9 cellular contexts compared by ENCODE assay signal in the genomic region with DNA sequence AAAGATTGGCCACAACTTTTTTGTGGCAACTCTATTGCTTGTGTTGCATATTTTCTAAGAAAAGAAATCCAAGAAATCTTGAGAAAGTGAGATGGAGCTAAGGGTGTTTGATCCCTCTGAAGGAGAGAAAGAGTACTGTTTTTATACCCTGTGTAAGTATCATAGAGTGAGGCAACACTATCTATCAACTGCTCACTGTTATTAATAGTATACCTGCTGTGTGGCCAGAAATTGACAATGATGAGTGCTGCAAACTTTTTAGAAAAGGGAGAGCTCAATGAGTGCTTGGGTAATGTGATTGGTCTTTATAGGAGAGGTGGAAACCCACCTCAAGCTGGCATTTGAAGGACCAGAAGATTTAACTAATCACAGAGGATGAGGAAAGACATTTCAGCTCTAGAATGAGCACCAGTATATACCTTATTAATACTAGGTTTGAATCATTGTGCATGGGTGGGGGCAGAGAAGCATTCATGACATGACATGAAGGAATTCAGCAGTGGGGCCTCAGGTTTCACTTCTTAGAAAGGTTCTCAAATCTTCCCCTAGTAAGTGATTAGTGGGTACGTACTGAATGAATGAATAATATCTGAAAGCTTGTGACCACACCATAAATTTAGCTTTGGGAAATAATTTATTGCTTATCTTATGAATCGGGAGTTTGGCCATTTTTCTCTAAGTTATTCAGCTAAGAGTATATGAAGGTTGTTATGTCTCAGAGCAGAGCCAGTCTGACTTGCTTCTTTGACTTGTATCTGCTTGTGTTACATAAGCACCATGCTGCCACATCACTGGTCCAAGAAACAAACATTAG.
DNase-seq lines count a peak whose midpoint lies in the region; ATAC-seq and TF ChIP-seq lines count a peak whose summit lies in the region.
"Had no signal": no experiment of that assay in that cellular context is flagged by ENCODE, and none has a peak within 500 bp of the region (broad histone marks: within the 10 kb centered on the region; RNA-seq: fewer than 3 reads in every experiment).

No MANE protein-coding gene starts in this region.

- ATAC-seq in HG02870 (IDR thresholded peaks at IDR 0.05; ENCODE audit: unreplicated experiment) (peak; percentile 82), HG02970 (IDR thresholded peaks at IDR 0.05; ENCODE audit: low FRiP score, unreplicated experiment) (no peak)
- peak; percentile 79 for ATAC-seq in stimulated activated naive CD8-positive, alpha-beta T cell treated with anti-CD3 and anti-CD28 coated beads, Interleukin-15, amount 100 ng/mL, for 72 hours

- H3K36me3 Mint-ChIP-seq in activated CD4-positive, alpha-beta memory T cell treated with anti-CD3 and anti-CD28 coated beads, Interleukin-2, amount 10 ng/mL, durations not matched to agents 7 days and 5 days (ENCODE audit: low read depth): peaks cover 88% of the 10 kb centered on the region
- H3K36me3 Mint-ChIP-seq in immature natural killer cell: peaks cover 0 to 52% (median 4%) of the 10 kb centered on the region in 3 donors

- peaks cover 80% of the 10 kb centered on the region for H3K4me1 Mint-ChIP-seq in activated CD4-positive, alpha-beta memory T cell treated with anti-CD3 and anti-CD28 coated beads, Interleukin-2, amount 10 ng/mL, durations not matched to agents 7 days and 5 days
- H3K4me1 Mint-ChIP-seq in stimulated activated naive CD8-positive, alpha-beta T cell treated with anti-CD3 and anti-CD28 coated beads, Interleukin-15, amount 100 ng/mL, for 72 hours: peaks cover 85% of the 10 kb centered on the region
- peaks cover 0 to 16% of the 10 kb centered on the region in 2 donors for H3K4me1 Mint-ChIP-seq in immature natural killer cell

- peaks cover 11% of the 10 kb centered on the region for H3K4me1 ChIP-seq in testis

- no peaks in the 10 kb centered on the region for H3K27me3 ChIP-seq in testis
- H3K27me3 ChIP-seq: SJSA1 had no signal

- no peak overlapping the region for H3K4me3 ChIP-seq in testis
- H3K4me3 ChIP-seq: SJSA1 had no signal

- peak overlapping the region; percentile 21 for H3K27ac Mint-ChIP-seq in activated CD4-positive, alpha-beta memory T cell treated with anti-CD3 and anti-CD28 coated beads, Interleukin-2, amount 10 ng/mL, durations not matched to agents 7 days and 5 days
- H3K27ac Mint-ChIP-seq in stimulated activated naive CD8-positive, alpha-beta T cell treated with anti-CD3 and anti-CD28 coated beads, Interleukin-15, amount 100 ng/mL, for 72 hours: peak overlapping the region; percentile 4 to 15
- no peak overlapping the region for H3K27ac Mint-ChIP-seq in immature natural killer cell

- H3K27ac ChIP-seq in testis: no peak overlapping the region
- H3K27ac ChIP-seq: SJSA1 had no signal

- H3K4me3 Mint-ChIP-seq in activated CD4-positive, alpha-beta memory T cell treated with anti-CD3 and anti-CD28 coated beads, Interleukin-2, amount 10 ng/mL, durations not matched to agents 7 days and 5 days: no peak overlapping the region
- peak overlapping the region; percentile 16 to 34 for H3K4me3 Mint-ChIP-seq in stimulated activated naive CD8-positive, alpha-beta T cell treated with anti-CD3 and anti-CD28 coated beads, Interleukin-15, amount 100 ng/mL, for 72 hours
- no peak overlapping the region for H3K4me3 Mint-ChIP-seq in immature natural killer cell

- WGBS in testis, 2 donors: 79 to 85% methylated on average over 2 of the region's 2 CpGs

- intact Hi-C loops in testis (cut with DNase I; ENCODE audit: low total_unique reads): no loop called here

- no peaks in the 10 kb centered on the region for H3K9me3 ChIP-seq in testis
- H3K9me3 ChIP-seq: SJSA1 had no signal

- CTCF ChIA-PET in activated CD4-positive, alpha-beta memory T cell treated with anti-CD3 and anti-CD28 coated beads, Interleukin-2, amount 10 ng/mL, durations not matched to agents 7 days and 5 days (lab: Charles Lee): interaction anchor here (0.5 to 2.2 kb wide), 4 partner anchors 15 to 72 kb away, joined by 3 to 11 read pairs (median 3); no protein-coding TSS in a partner anchor

- no peak for TF ChIP-seq POLR2A in testis (IDR thresholded peaks at IDR 0.05)

- no peak for TF ChIP-seq CTCF in testis (IDR thresholded peaks at IDR 0.05)

- H3K27me3 Mint-ChIP-seq in activated CD4-positive, alpha-beta memory T cell treated with anti-CD3 and anti-CD28 coated beads, Interleukin-2, amount 10 ng/mL, durations not matched to agents 7 days and 5 days: no peaks in the 10 kb centered on the region
- H3K27me3 Mint-ChIP-seq in stimulated activated naive CD8-positive, alpha-beta T cell treated with anti-CD3 and anti-CD28 coated beads, Interleukin-15, amount 100 ng/mL, for 72 hours: no peaks in the 10 kb centered on the region
- no peaks in the 10 kb centered on the region for H3K27me3 Mint-ChIP-seq in immature natural killer cell (ENCODE audit: low read depth in 3 of 3)

- no peaks in the 10 kb centered on the region for H3K36me3 ChIP-seq in testis (ENCODE audit: low read depth, missing control alignments)

- POLR2A ChIA-PET in activated CD4-positive, alpha-beta memory T cell treated with anti-CD3 and anti-CD28 coated beads, Interleukin-2, amount 10 ng/mL, durations not matched to agents 7 days and 5 days (lab: Charles Lee): interaction anchor here (0.8 to 2.7 kb wide), 5 partner anchors 12 to 120 kb away, joined by 3 to 15 read pairs (median 6); no protein-coding TSS in a partner anchor

- H3K9me3 Mint-ChIP-seq in activated CD4-positive, alpha-beta memory T cell treated with anti-CD3 and anti-CD28 coated beads, Interleukin-2, amount 10 ng/mL, durations not matched to agents 7 days and 5 days: no peaks in the 10 kb centered on the region
- no peaks in the 10 kb centered on the region for H3K9me3 Mint-ChIP-seq in stimulated activated naive CD8-positive, alpha-beta T cell treated with anti-CD3 and anti-CD28 coated beads, Interleukin-15, amount 100 ng/mL, for 72 hours
- H3K9me3 Mint-ChIP-seq in immature natural killer cell: no peaks in the 10 kb centered on the region

- DNase-seq in stimulated activated CD4-positive, alpha-beta T cell treated with anti-CD3 and anti-CD28 coated beads, Interleukin-15, amount 100 ng/mL, for 24 hours: peak; percentile 51
- DNase-seq in stimulated activated CD4-positive, alpha-beta T cell treated with anti-CD3 and anti-CD28 coated beads, Interleukin-1b, Interleukin-23, amount 100 ng/mL, for 48 hours: no peak
- no peak for DNase-seq in activated CD4-positive, alpha-beta memory T cell treated with anti-CD3 and anti-CD28 coated beads, Interleukin-2, amount 10 ng/mL, durations not matched to agents 7 days and 5 days
- DNase-seq in stimulated activated naive CD8-positive, alpha-beta T cell treated with anti-CD3 and anti-CD28 coated beads, Interleukin-15, amount 100 ng/mL, for 72 hours: no peak
- DNase-seq in immature natural killer cell: no peak
- no peak for DNase-seq in testis

Comparison
In these comparisons a context has a peak if more than half of its experiments do, and no peak if none do; other contexts are left out.
1. H3K27ac Mint-ChIP-seq: peak in activated CD4-positive, alpha-beta memory T cell treated with anti-CD3 and anti-CD28 coated beads, Interleukin-2, amount 10 ng/mL, durations not matched to agents 7 days and 5 days (single experiment) and stimulated activated naive CD8-positive, alpha-beta T cell treated with anti-CD3 and anti-CD28 coated beads, Interleukin-15, amount 100 ng/mL, for 72 hours (2 of 2); none in immature natural killer cell (0 of 6).
2. H3K4me3 Mint-ChIP-seq: peak in stimulated activated naive CD8-positive, alpha-beta T cell treated with anti-CD3 and anti-CD28 coated beads, Interleukin-15, amount 100 ng/mL, for 72 hours (2 of 2); none in activated CD4-positive, alpha-beta memory T cell treated with anti-CD3 and anti-CD28 coated beads, Interleukin-2, amount 10 ng/mL, durations not matched to agents 7 days and 5 days (single experiment) and immature natural killer cell (0 of 5).